8 cellular contexts compared by ENCODE assay signal in the genomic region with DNA sequence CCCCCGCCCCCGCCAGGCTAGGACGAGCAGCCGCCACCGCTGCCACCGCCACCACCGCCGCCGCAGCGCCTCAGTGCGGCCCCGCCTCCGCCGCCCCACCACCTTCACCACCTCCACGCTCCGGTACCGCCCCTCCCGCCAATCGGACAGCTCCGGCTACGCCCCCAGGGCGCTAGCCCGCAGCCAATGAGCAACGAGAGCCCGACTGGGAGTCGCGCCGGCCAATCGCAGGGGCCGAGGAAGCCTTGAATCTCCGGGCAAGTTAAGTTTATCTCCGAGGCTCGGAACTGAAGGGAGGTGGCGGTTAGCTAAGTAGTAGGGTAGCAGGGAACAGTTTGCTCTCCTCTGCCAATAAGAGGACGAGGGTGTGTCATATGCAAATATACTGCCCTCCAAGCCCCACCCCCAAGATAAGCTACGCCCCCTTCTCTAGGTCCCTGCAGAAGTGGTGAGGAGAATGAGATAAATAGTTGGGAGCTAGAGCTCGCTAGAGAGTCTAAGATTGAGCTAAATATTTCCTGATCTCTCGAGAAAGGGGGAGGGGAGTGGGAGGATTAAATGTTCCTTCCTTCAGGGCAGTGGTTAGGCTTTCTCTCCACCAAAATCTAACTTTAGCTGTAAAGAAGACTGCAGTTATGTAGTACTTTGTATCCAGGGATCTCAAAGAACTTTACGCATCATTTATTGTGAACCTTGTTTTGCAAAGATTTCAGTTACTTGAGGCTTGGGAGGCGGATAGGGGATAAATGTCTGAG. TPM values are rescaled to one million over a fixed set of nuclear protein-coding genes. Genes with fewer than 3 reads are reported as not detected.
DNase-seq lines count a peak whose midpoint lies in the region; ATAC-seq and TF ChIP-seq lines count a peak whose summit lies in the region.

A gene with protein sequence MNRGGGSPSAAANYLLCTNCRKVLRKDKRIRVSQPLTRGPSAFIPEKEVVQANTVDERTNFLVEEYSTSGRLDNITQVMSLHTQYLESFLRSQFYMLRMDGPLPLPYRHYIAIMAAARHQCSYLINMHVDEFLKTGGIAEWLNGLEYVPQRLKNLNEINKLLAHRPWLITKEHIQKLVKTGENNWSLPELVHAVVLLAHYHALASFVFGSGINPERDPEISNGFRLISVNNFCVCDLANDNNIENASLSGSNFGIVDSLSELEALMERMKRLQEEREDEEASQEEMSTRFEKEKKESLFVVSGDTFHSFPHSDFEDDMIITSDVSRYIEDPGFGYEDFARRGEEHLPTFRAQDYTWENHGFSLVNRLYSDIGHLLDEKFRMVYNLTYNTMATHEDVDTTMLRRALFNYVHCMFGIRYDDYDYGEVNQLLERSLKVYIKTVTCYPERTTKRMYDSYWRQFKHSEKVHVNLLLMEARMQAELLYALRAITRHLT (minus strand): TSS at position 77 of the 755 bp plus-strand sequence. CDS start 342 bp downstream, outside the sequence.

- no peaks in the 10 kb centered on the region for H3K36me3 Mint-ChIP-seq in progenitor cell of endocrine pancreas (ENCODE audit: insufficient read depth)

- TF ChIP-seq CTCF in progenitor cell of endocrine pancreas (IDR thresholded peaks at IDR 0.05; ENCODE audit: unreplicated experiment) = no peak
- TF ChIP-seq CTCF in upper lobe of right lung (IDR thresholded peaks at IDR 0.05) = no peak

- peak; percentile 86 for DNase-seq in NCI-H1694 treated with DMSO at 0.1 percent for 48 hours (lab: John Stamatoyannopoulos, UW)
- DNase-seq in T-helper 2 cell = peak; percentile 97 to 100 (median 99)
- peak; percentile 72 to 100 (median 98) for DNase-seq in amygdala (lab: John Stamatoyannopoulos, UW)
- peak; percentile 98 for DNase-seq in left ventricle myocardium superior
- DNase-seq in progenitor cell of endocrine pancreas (ENCODE audit: low spot score, unreplicated experiment) = peak; percentile 98
- DNase-seq in upper lobe of right lung = peak; percentile 99

- H3K4me1 Mint-ChIP-seq in progenitor cell of endocrine pancreas (ENCODE audit: low read depth) = peaks cover 29% of the 10 kb centered on the region

- peak within 1 kb of the TSS; percentile 87 for H3K27ac ChIP-seq in upper lobe of right lung

- H3K4me3 ChIP-seq in upper lobe of right lung = peak within 1 kb of the TSS; percentile 81

- H3K27me3 Mint-ChIP-seq in progenitor cell of endocrine pancreas = no peaks in the 10 kb centered on the region

- H3K36me3 ChIP-seq in upper lobe of right lung = no peaks in the 10 kb centered on the region

- H3K27me3 ChIP-seq in upper lobe of right lung = no peaks in the 10 kb centered on the region

- H3K27ac Mint-ChIP-seq in progenitor cell of endocrine pancreas = peak within 1 kb of the TSS; percentile 97

- ATAC-seq in GM18498 (IDR thresholded peaks at IDR 0.05; ENCODE audit: unreplicated experiment) = peak; percentile 96
- peak; percentile 92 for ATAC-seq in HG02885 (IDR thresholded peaks at IDR 0.05; ENCODE audit: poor library complexity, unreplicated experiment)
- peak; percentile 96 for ATAC-seq in left ventricle myocardium superior
- peak; percentile 98 for ATAC-seq in upper lobe of right lung

- no peaks in the 10 kb centered on the region for H3K9me3 ChIP-seq in upper lobe of right lung

- H3K4me1 ChIP-seq in upper lobe of right lung = peaks cover 22% of the 10 kb centered on the region

- no peak within 1 kb of the TSS for H3K4me3 Mint-ChIP-seq in progenitor cell of endocrine pancreas (ENCODE audit: low read depth)

- intact Hi-C loops in left ventricle myocardium superior (cut with micrococcal nuclease) = loop anchor here (5.0 kb wide), 1 partner anchor 106 kb away; no protein-coding TSS in a partner anchor
- intact Hi-C loops in upper lobe of right lung (cut with DNase I) = no loop called here

- H3K9me3 Mint-ChIP-seq in progenitor cell of endocrine pancreas (ENCODE audit: low read depth) = no peaks in the 10 kb centered on the region

RNA-seq across cellular contexts. Expression of the gene that starts here (rescaled TPM):
- 5.7 TPM for total RNA-seq in left ventricle myocardium superior
- total RNA-seq in progenitor cell of endocrine pancreas = 79.7 and 80.2 TPM in 2 replicates
- total RNA-seq in upper lobe of right lung = 43.5 TPM

Comparison
In these comparisons a context has a peak if more than half of its experiments do, and no peak if none do; other contexts are left out.
1. Peak in every context shown above with its lines: DNase-seq, ATAC-seq, H3K4me3 ChIP-seq and H3K27ac ChIP-seq.